Comparison of ENCODE assay signal across 19 cellular contexts in the genomic region with DNA sequence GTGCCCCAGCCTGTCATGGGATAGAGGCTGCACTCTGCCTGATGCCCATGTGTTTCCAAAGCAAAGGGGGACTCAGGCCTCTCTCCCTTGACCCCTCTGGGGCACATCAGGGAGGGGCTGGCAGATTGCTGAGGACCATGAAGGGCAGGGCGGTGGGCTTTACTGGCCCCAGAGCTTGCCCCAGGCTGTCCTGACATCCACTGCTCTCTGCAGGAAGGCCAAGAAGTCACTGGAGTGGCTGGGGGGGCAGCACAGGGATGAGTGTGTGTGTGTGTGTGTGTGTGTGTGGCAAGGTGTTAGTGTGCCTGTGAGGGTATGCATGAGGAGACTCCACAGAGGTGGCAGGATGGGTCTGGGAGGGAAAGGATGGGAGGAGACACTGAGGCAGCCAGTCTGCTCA.
"Had no signal": no experiment of that assay in that cellular context is flagged by ENCODE, and none has a peak within 500 bp of the region (broad histone marks: within the 10 kb centered on the region; RNA-seq: fewer than 3 reads in every experiment).

No MANE protein-coding gene starts in this region.

- DNase-seq: activated CD4-positive, alpha-beta memory T cell treated with anti-CD3 and anti-CD28 coated beads, Interleukin-2, amount 10 ng/mL, durations not matched to agents 7 days and 5 days; activated CD4-positive, alpha-beta T cell treated with anti-CD3 and anti-CD28 coated beads for 36 hours; activated CD4-positive, alpha-beta T cell treated with anti-CD3 and anti-CD28 coated beads, Interleukin-2, amount 50 U/mL, for 1 hour; activated CD8-positive, alpha-beta memory T cell treated with anti-CD3 and anti-CD28 coated beads, Interleukin-2, amount 50 U/mL, for 4 hours; activated gamma-delta T cell treated with Interleukin-2 at 50 U/mL for 16 hours; activated naive CD4-positive, alpha-beta T cell treated with anti-CD3 and anti-CD28 coated beads, Interleukin-2, amount 10 ng/mL, durations not matched to agents 7 days and 5 days; activated naive CD8-positive, alpha-beta T cell treated with anti-CD3 and anti-CD28 coated beads for 36 hours; activated T-cell treated with anti-CD3 and anti-CD28 coated beads, Interleukin-2, amount 50 U/mL, for 72 hours; NCI-H2107; NCI-H526 treated with DMSO at 0.1 percent for 48 hours; SHP77; WERI-Rb-1 had no signal

- H3K27ac ChIP-seq: brain microvascular endothelial cell, cardiac muscle cell, KMS-11, WERI-Rb-1 had no signal

- H3K27me3 Mint-ChIP-seq: activated CD4-positive, alpha-beta memory T cell treated with anti-CD3 and anti-CD28 coated beads, Interleukin-2, amount 10 ng/mL, durations not matched to agents 7 days and 5 days; activated naive CD4-positive, alpha-beta T cell treated with anti-CD3 and anti-CD28 coated beads, Interleukin-2, amount 10 ng/mL, durations not matched to agents 7 days and 5 days; activated naive CD8-positive, alpha-beta T cell treated with anti-CD3 and anti-CD28 coated beads for 36 hours had no signal

- H3K9me3 ChIP-seq: SJSA1 had no signal

- H3K9me3 Mint-ChIP-seq: activated CD4-positive, alpha-beta memory T cell treated with anti-CD3 and anti-CD28 coated beads, Interleukin-2, amount 10 ng/mL, durations not matched to agents 7 days and 5 days; activated naive CD4-positive, alpha-beta T cell treated with anti-CD3 and anti-CD28 coated beads, Interleukin-2, amount 10 ng/mL, durations not matched to agents 7 days and 5 days; activated naive CD8-positive, alpha-beta T cell treated with anti-CD3 and anti-CD28 coated beads for 36 hours; activated T-cell treated with anti-CD3 and anti-CD28 coated beads, Interleukin-2, amount 50 U/mL, for 72 hours; activated T-helper 2 cell treated with anti-CD3 and anti-CD28 coated beads, Interferon-gamma antibody, Interleukin-2, Interleukin-4, amounts not matched to agents 10 μg/mL and 5 μg/mL and 100 μg/mL, durations not matched to agents 14 hours and 24 hours and 36 hours; T-helper 2 cell treated with Interferon-gamma antibody and Interleukin-4, amounts not matched to agents 5 μg/mL and 100 μg/mL, for 36 hours had no signal

- H3K36me3 ChIP-seq: brain microvascular endothelial cell, cardiac muscle cell, SJSA1, WERI-Rb-1 had no signal

- H3K9ac ChIP-seq: KMS-11 had no signal

- H3K27me3 ChIP-seq: brain microvascular endothelial cell, cardiac muscle cell, SJSA1 had no signal

- H3K36me3 Mint-ChIP-seq: activated naive CD4-positive, alpha-beta T cell treated with anti-CD3 and anti-CD28 coated beads, Interleukin-2, amount 10 ng/mL, durations not matched to agents 7 days and 5 days; activated naive CD8-positive, alpha-beta T cell treated with anti-CD3 and anti-CD28 coated beads for 36 hours had no signal

- H3K4me3 Mint-ChIP-seq: activated CD4-positive, alpha-beta memory T cell treated with anti-CD3 and anti-CD28 coated beads, Interleukin-2, amount 10 ng/mL, durations not matched to agents 7 days and 5 days; activated CD4-positive, alpha-beta T cell treated with anti-CD3 and anti-CD28 coated beads for 36 hours; activated naive CD4-positive, alpha-beta T cell treated with anti-CD3 and anti-CD28 coated beads, Interleukin-2, amount 10 ng/mL, durations not matched to agents 7 days and 5 days; activated naive CD8-positive, alpha-beta T cell treated with anti-CD3 and anti-CD28 coated beads for 36 hours; activated T-cell treated with anti-CD3 and anti-CD28 coated beads, Interleukin-2, amount 50 U/mL, for 72 hours; T-helper 2 cell treated with Interferon-gamma antibody and Interleukin-4, amounts not matched to agents 5 μg/mL and 100 μg/mL, for 36 hours had no signal

- H3K4me3 ChIP-seq: cardiac muscle cell, SJSA1 had no signal

- H3K4me1 Mint-ChIP-seq: activated CD4-positive, alpha-beta memory T cell treated with anti-CD3 and anti-CD28 coated beads, Interleukin-2, amount 10 ng/mL, durations not matched to agents 7 days and 5 days; activated CD4-positive, alpha-beta T cell treated with anti-CD3 and anti-CD28 coated beads for 36 hours; activated naive CD4-positive, alpha-beta T cell treated with anti-CD3 and anti-CD28 coated beads, Interleukin-2, amount 10 ng/mL, durations not matched to agents 7 days and 5 days; activated naive CD8-positive, alpha-beta T cell treated with anti-CD3 and anti-CD28 coated beads for 36 hours had no signal

- H3K4me2 ChIP-seq: KMS-11 had no signal

- ATAC-seq: activated CD4-positive, alpha-beta T cell treated with anti-CD3 and anti-CD28 coated beads for 36 hours; activated T-cell treated with anti-CD3 and anti-CD28 coated beads, Interleukin-2, amount 50 U/mL, for 72 hours; SK-N-SH treated with all-trans-retinoic acid at 6 μM for 48 hours had no signal

- H3K27ac Mint-ChIP-seq: activated CD4-positive, alpha-beta memory T cell treated with anti-CD3 and anti-CD28 coated beads, Interleukin-2, amount 10 ng/mL, durations not matched to agents 7 days and 5 days; activated CD4-positive, alpha-beta T cell treated with anti-CD3 and anti-CD28 coated beads for 36 hours; activated naive CD4-positive, alpha-beta T cell treated with anti-CD3 and anti-CD28 coated beads, Interleukin-2, amount 10 ng/mL, durations not matched to agents 7 days and 5 days; activated naive CD8-positive, alpha-beta T cell treated with anti-CD3 and anti-CD28 coated beads for 36 hours; activated T-cell treated with anti-CD3 and anti-CD28 coated beads, Interleukin-2, amount 50 U/mL, for 72 hours; activated T-helper 2 cell treated with anti-CD3 and anti-CD28 coated beads, Interferon-gamma antibody, Interleukin-2, Interleukin-4, amounts not matched to agents 10 μg/mL and 5 μg/mL and 100 μg/mL, durations not matched to agents 14 hours and 24 hours and 36 hours; T-helper 2 cell treated with Interferon-gamma antibody and Interleukin-4, amounts not matched to agents 5 μg/mL and 100 μg/mL, for 36 hours had no signal
